ENCODE assay signal across 1 cellular context in the genomic region with DNA sequence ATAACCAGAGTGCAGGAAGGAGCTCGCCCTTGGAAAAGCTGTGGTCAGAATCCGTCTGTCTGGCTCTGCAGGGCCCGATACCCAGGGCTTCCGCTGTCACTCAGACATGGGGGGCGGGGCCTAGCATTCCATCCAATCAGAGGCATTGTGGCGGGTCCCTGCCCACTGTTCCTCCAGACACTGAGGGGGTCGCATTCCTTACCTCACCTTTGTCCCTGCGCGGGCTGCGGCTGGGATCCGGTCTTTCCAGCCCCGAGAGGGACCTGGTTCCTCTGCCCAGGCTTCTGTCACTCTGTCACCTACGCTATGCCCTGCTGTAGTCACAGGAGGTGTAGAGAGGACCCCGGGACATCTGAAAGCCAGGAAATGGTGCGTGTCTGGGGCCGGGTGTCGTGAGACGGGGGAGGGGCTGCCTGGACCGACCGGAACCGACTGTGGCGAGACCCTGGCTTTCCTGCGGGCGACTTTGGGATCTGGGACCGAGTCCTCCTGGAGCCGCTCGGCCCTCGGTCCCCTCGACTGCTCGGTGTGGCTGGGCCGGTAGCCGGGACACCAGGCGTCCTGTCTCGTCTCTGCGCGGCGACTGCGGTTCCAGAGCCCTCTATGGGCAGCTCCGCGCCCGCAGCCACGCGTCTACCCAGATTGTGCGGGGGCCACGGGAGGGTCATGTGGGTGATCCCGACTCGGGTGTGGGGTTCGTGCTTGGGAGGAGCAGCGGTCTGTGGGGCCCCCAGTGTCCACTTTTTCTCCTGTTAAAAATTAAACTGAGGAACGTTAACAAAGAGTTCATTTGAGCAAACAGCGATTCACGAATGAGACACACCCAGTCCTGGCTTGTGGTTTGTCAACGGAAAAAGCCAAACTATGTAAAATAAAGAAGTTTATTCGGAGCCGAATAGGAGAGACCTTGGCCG.
TF ChIP-seq lines count a peak whose summit lies in the region.

A gene (plus strand): TSS at position 165 of the 914 bp plus-strand sequence. CDS start 142 bp downstream, at position 307.

TF ChIP-seq in HepG2, 621 proteins besides CTCF, POLR2A, EP300 and RAD21 (continued from another document and continues in another):
- TF ChIP-seq, protein P1, sequence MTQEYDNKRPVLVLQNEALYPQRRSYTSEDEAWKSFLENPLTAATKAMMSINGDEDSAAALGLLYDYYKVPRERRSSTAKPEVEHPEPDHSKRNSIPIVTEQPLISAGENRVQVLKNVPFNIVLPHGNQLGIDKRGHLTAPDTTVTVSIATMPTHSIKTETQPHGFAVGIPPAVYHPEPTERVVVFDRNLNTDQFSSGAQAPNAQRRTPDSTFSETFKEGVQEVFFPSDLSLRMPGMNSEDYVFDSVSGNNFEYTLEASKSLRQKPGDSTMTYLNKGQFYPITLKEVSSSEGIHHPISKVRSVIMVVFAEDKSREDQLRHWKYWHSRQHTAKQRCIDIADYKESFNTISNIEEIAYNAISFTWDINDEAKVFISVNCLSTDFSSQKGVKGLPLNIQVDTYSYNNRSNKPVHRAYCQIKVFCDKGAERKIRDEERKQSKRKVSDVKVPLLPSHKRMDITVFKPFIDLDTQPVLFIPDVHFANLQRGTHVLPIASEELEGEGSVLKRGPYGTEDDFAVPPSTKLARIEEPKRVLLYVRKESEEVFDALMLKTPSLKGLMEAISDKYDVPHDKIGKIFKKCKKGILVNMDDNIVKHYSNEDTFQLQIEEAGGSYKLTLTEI (CRISPR knock-in tag; conservative IDR thresholded peaks at IDR 0.05): no peak
- peak; percentile 21; the same call in 1 of the 2 replicates for TF ChIP-seq ZNF83 (CRISPR knock-in tag; IDR thresholded peaks at IDR 0.05; ENCODE audit: borderline replicate concordance)
- TF ChIP-seq ZNF335 (CRISPR knock-in tag; IDR thresholded peaks at IDR 0.05): peak; percentile 73; the same call in 1 of the 2 replicates
- TF ChIP-seq ZNF562 (CRISPR knock-in tag; IDR thresholded peaks at IDR 0.05; ENCODE audit: borderline replicate concordance): no peak
- peak; percentile 63; the same call in 1 of the 2 replicates for TF ChIP-seq ZNF431 (CRISPR knock-in tag; IDR thresholded peaks at IDR 0.05; ENCODE audit: borderline replicate concordance, low read depth)
- TF ChIP-seq, protein P2, sequence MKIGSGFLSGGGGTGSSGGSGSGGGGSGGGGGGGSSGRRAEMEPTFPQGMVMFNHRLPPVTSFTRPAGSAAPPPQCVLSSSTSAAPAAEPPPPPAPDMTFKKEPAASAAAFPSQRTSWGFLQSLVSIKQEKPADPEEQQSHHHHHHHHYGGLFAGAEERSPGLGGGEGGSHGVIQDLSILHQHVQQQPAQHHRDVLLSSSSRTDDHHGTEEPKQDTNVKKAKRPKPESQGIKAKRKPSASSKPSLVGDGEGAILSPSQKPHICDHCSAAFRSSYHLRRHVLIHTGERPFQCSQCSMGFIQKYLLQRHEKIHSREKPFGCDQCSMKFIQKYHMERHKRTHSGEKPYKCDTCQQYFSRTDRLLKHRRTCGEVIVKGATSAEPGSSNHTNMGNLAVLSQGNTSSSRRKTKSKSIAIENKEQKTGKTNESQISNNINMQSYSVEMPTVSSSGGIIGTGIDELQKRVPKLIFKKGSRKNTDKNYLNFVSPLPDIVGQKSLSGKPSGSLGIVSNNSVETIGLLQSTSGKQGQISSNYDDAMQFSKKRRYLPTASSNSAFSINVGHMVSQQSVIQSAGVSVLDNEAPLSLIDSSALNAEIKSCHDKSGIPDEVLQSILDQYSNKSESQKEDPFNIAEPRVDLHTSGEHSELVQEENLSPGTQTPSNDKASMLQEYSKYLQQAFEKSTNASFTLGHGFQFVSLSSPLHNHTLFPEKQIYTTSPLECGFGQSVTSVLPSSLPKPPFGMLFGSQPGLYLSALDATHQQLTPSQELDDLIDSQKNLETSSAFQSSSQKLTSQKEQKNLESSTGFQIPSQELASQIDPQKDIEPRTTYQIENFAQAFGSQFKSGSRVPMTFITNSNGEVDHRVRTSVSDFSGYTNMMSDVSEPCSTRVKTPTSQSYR (CRISPR knock-in tag; IDR thresholded peaks at IDR 0.05; ENCODE audit: borderline replicate concordance): peak; percentile 85; the same call in 1 of the 2 replicates
- TF ChIP-seq ZSCAN12 (CRISPR knock-in tag; IDR thresholded peaks at IDR 0.05): peak; percentile 50; the same call in 1 of the 2 replicates
- TF ChIP-seq, protein P3, sequence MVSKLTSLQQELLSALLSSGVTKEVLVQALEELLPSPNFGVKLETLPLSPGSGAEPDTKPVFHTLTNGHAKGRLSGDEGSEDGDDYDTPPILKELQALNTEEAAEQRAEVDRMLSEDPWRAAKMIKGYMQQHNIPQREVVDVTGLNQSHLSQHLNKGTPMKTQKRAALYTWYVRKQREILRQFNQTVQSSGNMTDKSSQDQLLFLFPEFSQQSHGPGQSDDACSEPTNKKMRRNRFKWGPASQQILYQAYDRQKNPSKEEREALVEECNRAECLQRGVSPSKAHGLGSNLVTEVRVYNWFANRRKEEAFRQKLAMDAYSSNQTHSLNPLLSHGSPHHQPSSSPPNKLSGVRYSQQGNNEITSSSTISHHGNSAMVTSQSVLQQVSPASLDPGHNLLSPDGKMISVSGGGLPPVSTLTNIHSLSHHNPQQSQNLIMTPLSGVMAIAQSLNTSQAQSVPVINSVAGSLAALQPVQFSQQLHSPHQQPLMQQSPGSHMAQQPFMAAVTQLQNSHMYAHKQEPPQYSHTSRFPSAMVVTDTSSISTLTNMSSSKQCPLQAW (CRISPR knock-in tag; IDR thresholded peaks at IDR 0.05): peak; percentile 56
- TF ChIP-seq, protein P4, sequence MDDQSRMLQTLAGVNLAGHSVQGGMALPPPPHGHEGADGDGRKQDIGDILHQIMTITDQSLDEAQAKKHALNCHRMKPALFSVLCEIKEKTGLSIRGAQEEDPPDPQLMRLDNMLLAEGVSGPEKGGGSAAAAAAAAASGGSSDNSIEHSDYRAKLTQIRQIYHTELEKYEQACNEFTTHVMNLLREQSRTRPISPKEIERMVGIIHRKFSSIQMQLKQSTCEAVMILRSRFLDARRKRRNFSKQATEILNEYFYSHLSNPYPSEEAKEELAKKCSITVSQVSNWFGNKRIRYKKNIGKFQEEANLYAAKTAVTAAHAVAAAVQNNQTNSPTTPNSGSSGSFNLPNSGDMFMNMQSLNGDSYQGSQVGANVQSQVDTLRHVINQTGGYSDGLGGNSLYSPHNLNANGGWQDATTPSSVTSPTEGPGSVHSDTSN (CRISPR knock-in tag; IDR thresholded peaks at IDR 0.05; ENCODE audit: borderline replicate concordance): peak; percentile 89; the same call in 1 of the 2 replicates
- TF ChIP-seq, protein P5, sequence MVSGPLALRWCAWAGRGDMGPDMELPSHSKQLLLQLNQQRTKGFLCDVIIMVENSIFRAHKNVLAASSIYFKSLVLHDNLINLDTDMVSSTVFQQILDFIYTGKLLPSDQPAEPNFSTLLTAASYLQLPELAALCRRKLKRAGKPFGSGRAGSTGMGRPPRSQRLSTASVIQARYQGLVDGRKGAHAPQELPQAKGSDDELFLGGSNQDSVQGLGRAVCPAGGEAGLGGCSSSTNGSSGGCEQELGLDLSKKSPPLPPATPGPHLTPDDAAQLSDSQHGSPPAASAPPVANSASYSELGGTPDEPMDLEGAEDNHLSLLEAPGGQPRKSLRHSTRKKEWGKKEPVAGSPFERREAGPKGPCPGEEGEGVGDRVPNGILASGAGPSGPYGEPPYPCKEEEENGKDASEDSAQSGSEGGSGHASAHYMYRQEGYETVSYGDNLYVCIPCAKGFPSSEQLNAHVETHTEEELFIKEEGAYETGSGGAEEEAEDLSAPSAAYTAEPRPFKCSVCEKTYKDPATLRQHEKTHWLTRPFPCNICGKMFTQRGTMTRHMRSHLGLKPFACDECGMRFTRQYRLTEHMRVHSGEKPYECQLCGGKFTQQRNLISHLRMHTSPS (CRISPR knock-in tag; IDR thresholded peaks at IDR 0.05; ENCODE audit: low read depth): peak; percentile 73
- TF ChIP-seq, protein P6, sequence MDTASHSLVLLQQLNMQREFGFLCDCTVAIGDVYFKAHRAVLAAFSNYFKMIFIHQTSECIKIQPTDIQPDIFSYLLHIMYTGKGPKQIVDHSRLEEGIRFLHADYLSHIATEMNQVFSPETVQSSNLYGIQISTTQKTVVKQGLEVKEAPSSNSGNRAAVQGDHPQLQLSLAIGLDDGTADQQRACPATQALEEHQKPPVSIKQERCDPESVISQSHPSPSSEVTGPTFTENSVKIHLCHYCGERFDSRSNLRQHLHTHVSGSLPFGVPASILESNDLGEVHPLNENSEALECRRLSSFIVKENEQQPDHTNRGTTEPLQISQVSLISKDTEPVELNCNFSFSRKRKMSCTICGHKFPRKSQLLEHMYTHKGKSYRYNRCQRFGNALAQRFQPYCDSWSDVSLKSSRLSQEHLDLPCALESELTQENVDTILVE (CRISPR knock-in tag; IDR thresholded peaks at IDR 0.05): peak; percentile 68
- no peak for TF ChIP-seq SRSF9 (IDR thresholded peaks at IDR 0.05; ENCODE audit: borderline replicate concordance, insufficient read depth, low read depth, low read length, poor library complexity, severe bottlenecking)
- peak; percentile 73 for TF ChIP-seq POGZ (CRISPR knock-in tag; IDR thresholded peaks at IDR 0.05)
- TF ChIP-seq ZNF337 (CRISPR knock-in tag; IDR thresholded peaks at IDR 0.05; ENCODE audit: borderline replicate concordance, low read depth): 0 out of 2 replicates have a peak, but pooled peaks have one; percentile 45
- no peak for TF ChIP-seq SRF (IDR thresholded peaks at IDR 0.05; ENCODE audit: low read depth, low read length)
- TF ChIP-seq, protein P7, sequence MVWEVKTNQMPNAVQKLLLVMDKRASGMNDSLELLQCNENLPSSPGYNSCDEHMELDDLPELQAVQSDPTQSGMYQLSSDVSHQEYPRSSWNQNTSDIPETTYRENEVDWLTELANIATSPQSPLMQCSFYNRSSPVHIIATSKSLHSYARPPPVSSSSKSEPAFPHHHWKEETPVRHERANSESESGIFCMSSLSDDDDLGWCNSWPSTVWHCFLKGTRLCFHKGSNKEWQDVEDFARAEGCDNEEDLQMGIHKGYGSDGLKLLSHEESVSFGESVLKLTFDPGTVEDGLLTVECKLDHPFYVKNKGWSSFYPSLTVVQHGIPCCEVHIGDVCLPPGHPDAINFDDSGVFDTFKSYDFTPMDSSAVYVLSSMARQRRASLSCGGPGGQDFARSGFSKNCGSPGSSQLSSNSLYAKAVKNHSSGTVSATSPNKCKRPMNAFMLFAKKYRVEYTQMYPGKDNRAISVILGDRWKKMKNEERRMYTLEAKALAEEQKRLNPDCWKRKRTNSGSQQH (CRISPR knock-in tag; IDR thresholded peaks at IDR 0.05; ENCODE audit: low read depth): peak; percentile 83
- no peak for TF ChIP-seq TCF12 (IDR thresholded peaks at IDR 0.05)
- TF ChIP-seq TCF12 (CRISPR knock-in tag; IDR thresholded peaks at IDR 0.05): no peak
- TF ChIP-seq ZNF3 (CRISPR knock-in tag; IDR thresholded peaks at IDR 0.05): no peak
- 0 out of 2 replicates have a peak, but pooled peaks have one; percentile 9 for TF ChIP-seq TP53 (CRISPR knock-in tag; conservative IDR thresholded peaks at IDR 0.05)
- peak; percentile 95; the same call in 1 of the 2 replicates for TF ChIP-seq GLI4 (CRISPR knock-in tag; IDR thresholded peaks at IDR 0.05; ENCODE audit: borderline replicate concordance)
- peak; percentile 73 for TF ChIP-seq MED8 (CRISPR knock-in tag; IDR thresholded peaks at IDR 0.05; ENCODE audit: insufficient replicate concordance)
- peak; percentile 54; the same call in 1 of the 2 replicates for TF ChIP-seq SRY (CRISPR knock-in tag; IDR thresholded peaks at IDR 0.05)
- TF ChIP-seq, protein P8, sequence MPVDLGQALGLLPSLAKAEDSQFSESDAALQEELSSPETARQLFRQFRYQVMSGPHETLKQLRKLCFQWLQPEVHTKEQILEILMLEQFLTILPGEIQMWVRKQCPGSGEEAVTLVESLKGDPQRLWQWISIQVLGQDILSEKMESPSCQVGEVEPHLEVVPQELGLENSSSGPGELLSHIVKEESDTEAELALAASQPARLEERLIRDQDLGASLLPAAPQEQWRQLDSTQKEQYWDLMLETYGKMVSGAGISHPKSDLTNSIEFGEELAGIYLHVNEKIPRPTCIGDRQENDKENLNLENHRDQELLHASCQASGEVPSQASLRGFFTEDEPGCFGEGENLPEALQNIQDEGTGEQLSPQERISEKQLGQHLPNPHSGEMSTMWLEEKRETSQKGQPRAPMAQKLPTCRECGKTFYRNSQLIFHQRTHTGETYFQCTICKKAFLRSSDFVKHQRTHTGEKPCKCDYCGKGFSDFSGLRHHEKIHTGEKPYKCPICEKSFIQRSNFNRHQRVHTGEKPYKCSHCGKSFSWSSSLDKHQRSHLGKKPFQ (CRISPR knock-in tag; IDR thresholded peaks at IDR 0.05; ENCODE audit: insufficient replicate concordance): peak; percentile 37
- peak; percentile 63 for TF ChIP-seq ZMYM4 (CRISPR knock-in tag; IDR thresholded peaks at IDR 0.05)
- TF ChIP-seq HNF4A (CRISPR knock-in tag; IDR thresholded peaks at IDR 0.05): peak; percentile 14; the same call in 1 of the 2 replicates
- TF ChIP-seq SRSF1 (optimal IDR thresholded peaks at IDR 0.05; ENCODE audit: low read depth, low read length): peak; percentile 46
- TF ChIP-seq ZNF557 (CRISPR knock-in tag; IDR thresholded peaks at IDR 0.05): no peak
- TF ChIP-seq SMAD9 (CRISPR knock-in tag; IDR thresholded peaks at IDR 0.05): no peak
- TF ChIP-seq ZNF569 (CRISPR knock-in tag; IDR thresholded peaks at IDR 0.05; ENCODE audit: borderline replicate concordance): peak; percentile 62; the same call in 1 of the 2 replicates
- peak; percentile 30; the same call in 1 of the 2 replicates for TF ChIP-seq IRX3 (CRISPR knock-in tag; IDR thresholded peaks at IDR 0.05; ENCODE audit: borderline replicate concordance, low read depth)
- TF ChIP-seq, protein P9, sequence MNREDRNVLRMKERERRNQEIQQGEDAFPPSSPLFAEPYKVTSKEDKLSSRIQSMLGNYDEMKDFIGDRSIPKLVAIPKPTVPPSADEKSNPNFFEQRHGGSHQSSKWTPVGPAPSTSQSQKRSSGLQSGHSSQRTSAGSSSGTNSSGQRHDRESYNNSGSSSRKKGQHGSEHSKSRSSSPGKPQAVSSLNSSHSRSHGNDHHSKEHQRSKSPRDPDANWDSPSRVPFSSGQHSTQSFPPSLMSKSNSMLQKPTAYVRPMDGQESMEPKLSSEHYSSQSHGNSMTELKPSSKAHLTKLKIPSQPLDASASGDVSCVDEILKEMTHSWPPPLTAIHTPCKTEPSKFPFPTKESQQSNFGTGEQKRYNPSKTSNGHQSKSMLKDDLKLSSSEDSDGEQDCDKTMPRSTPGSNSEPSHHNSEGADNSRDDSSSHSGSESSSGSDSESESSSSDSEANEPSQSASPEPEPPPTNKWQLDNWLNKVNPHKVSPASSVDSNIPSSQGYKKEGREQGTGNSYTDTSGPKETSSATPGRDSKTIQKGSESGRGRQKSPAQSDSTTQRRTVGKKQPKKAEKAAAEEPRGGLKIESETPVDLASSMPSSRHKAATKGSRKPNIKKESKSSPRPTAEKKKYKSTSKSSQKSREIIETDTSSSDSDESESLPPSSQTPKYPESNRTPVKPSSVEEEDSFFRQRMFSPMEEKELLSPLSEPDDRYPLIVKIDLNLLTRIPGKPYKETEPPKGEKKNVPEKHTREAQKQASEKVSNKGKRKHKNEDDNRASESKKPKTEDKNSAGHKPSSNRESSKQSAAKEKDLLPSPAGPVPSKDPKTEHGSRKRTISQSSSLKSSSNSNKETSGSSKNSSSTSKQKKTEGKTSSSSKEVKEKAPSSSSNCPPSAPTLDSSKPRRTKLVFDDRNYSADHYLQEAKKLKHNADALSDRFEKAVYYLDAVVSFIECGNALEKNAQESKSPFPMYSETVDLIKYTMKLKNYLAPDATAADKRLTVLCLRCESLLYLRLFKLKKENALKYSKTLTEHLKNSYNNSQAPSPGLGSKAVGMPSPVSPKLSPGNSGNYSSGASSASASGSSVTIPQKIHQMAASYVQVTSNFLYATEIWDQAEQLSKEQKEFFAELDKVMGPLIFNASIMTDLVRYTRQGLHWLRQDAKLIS (CRISPR knock-in tag; IDR thresholded peaks at IDR 0.05): no peak
- TF ChIP-seq ZBTB7B (CRISPR knock-in tag; IDR thresholded peaks at IDR 0.05): peak; percentile 94
